Comparison of ENCODE assay signal across 1 cellular context in the genomic region with DNA sequence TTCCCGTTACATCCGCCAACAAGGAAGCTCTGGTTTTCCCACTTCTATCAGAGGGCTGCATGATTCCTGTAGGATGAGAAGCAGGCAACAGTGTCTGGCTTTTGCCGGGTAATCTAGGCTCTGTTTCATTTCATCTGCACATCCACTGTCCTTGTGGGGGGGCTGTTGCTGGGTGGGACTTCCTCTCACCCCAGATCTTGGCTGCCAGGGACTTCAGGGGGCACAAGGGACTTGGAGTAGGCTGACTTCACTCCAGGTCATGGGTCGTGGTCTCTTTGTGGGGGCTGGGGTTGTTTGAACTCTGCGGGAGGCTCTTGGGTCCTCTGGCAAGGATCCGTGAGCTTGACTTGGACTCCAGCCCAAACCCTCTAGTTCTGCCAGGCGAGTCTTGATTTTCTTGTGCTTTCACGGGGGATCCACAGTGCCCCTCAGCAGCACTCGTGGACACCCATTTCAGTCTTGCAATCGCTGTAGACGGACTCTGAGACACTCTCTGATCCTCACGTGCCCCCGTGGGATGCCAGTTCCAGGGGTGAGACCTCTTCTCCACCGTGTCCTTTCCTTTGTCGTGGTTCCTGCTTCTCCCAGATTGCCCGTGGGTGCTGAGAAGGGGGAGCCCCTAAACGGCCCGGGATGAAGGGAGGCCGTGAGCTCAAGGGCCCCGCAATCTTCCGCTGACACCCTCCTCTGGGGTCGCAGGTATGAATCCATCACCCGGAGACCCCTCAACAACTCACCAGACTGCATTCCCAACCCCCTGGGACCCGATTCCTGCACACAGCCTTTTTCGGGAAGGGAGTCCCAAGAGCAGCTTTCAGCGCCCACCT.
TF ChIP-seq lines count a peak whose summit lies in the region.

No MANE protein-coding gene starts in this region.

TF ChIP-seq in H1, 55 proteins besides CTCF, POLR2A, EP300 and RAD21 (continued from another document):
- no peak for TF ChIP-seq MAFK (IDR thresholded peaks at IDR 0.05; ENCODE audit: low read depth, low read length)
- no peak for TF ChIP-seq FOSL1 (IDR thresholded peaks at IDR 0.05; ENCODE audit: insufficient read depth, low read depth, low read length)
- no peak for TF ChIP-seq KDM5A (IDR thresholded peaks at IDR 0.05; ENCODE audit: low read length)
- no peak for TF ChIP-seq SRF (IDR thresholded peaks at IDR 0.05; ENCODE audit: low read depth, low read length)
- no peak for TF ChIP-seq RXRA (IDR thresholded peaks at IDR 0.05; ENCODE audit: insufficient read depth, low read depth, low read length)
- no peak for TF ChIP-seq POLR2AphosphoS5 (IDR thresholded peaks at IDR 0.05; ENCODE audit: low read depth, low read length)
- TF ChIP-seq SP4 (IDR thresholded peaks at IDR 0.05; ENCODE audit: low read length) = no peak
- no peak for TF ChIP-seq SUZ12 (IDR thresholded peaks at IDR 0.05; ENCODE audit: low read length)
- TF ChIP-seq NANOG (IDR thresholded peaks at IDR 0.05; ENCODE audit: insufficient read depth, low read depth, low read length, poor library complexity, severe bottlenecking) = no peak
- no peak for TF ChIP-seq RNF2 (IDR thresholded peaks at IDR 0.05; ENCODE audit: borderline replicate concordance, low read depth, low read length, missing control alignments, poor library complexity, severe bottlenecking)
- TF ChIP-seq EZH2 (IDR thresholded peaks at IDR 0.05; ENCODE audit: low read depth, low read length, severe bottlenecking) = no peak
- TF ChIP-seq HDAC2 (IDR thresholded peaks at IDR 0.05; ENCODE audit: borderline replicate concordance in 1 of 2, low read depth in 2 of 2, low read length in 2 of 2) = no peak
- no peak for TF ChIP-seq PHF8 (conservative IDR thresholded peaks at IDR 0.05; ENCODE audit: low read depth, low read length)
- TF ChIP-seq SAP30 (IDR thresholded peaks at IDR 0.05; ENCODE audit: insufficient read depth, insufficient replicate concordance, low read length) = no peak
- TF ChIP-seq CTBP2 (IDR thresholded peaks at IDR 0.05; ENCODE audit: borderline replicate concordance, insufficient read depth, insufficient read length, low read length) = no peak
- no peak for TF ChIP-seq BRCA1 (IDR thresholded peaks at IDR 0.05; ENCODE audit: low read depth, low read length)
- no peak for TF ChIP-seq SP2 (IDR thresholded peaks at IDR 0.05; ENCODE audit: low read length)
- no peak for TF ChIP-seq BCL11A (IDR thresholded peaks at IDR 0.05; ENCODE audit: low read depth in 2 of 2, low read length in 2 of 2)
